Comparison of ENCODE assay signal across 1 cellular context in the genomic region with DNA sequence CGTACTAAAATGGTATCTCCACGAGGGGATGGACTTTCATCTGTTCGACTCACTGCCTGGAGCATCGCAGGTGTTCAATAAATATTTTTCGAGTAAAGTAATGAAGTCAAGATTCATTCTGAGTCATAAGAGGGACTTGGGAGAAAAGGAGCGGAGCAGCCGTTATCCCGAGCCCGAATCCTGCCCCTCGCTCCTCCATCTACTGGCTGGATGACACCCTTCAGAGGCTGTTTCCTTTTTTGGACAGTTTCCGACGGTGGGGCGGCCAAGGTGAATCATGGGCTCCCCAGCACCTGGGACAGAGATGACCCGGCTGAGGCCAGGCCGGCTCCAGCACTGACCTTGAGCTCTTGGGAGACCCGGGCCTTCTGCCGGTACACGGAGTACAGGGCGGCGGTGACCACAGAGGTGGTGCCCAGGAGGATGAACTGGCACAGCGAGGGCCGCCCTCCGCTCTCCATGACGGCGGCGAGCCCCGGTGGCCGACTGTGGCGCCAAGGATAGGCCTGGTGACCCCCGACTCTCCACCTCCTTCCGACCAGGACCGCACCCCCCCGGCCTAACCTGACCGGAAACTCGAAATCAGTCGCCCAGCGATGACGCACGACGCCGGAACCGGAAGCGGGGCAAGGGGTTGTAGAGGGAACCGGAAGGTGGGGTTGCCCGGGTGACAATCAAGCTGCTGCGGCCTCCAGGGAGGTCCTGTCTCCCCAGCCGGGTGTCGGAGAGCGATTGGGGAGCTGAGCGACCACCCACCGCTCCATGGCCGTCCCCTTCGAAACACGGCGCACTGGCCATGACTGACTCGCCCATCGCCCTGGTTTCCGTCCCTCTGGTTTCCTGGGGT.
TF ChIP-seq lines count a peak whose summit lies in the region.

A gene with protein sequence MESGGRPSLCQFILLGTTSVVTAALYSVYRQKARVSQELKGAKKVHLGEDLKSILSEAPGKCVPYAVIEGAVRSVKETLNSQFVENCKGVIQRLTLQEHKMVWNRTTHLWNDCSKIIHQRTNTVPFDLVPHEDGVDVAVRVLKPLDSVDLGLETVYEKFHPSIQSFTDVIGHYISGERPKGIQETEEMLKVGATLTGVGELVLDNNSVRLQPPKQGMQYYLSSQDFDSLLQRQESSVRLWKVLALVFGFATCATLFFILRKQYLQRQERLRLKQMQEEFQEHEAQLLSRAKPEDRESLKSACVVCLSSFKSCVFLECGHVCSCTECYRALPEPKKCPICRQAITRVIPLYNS (minus strand): TSS at position 588 of the 847 bp plus-strand sequence. CDS start 127 bp downstream, at position 461.

TF ChIP-seq in GM12878, 131 proteins besides CTCF, POLR2A, EP300 and RAD21 (continued from another document and continues in another):
- TF ChIP-seq, protein P1, sequence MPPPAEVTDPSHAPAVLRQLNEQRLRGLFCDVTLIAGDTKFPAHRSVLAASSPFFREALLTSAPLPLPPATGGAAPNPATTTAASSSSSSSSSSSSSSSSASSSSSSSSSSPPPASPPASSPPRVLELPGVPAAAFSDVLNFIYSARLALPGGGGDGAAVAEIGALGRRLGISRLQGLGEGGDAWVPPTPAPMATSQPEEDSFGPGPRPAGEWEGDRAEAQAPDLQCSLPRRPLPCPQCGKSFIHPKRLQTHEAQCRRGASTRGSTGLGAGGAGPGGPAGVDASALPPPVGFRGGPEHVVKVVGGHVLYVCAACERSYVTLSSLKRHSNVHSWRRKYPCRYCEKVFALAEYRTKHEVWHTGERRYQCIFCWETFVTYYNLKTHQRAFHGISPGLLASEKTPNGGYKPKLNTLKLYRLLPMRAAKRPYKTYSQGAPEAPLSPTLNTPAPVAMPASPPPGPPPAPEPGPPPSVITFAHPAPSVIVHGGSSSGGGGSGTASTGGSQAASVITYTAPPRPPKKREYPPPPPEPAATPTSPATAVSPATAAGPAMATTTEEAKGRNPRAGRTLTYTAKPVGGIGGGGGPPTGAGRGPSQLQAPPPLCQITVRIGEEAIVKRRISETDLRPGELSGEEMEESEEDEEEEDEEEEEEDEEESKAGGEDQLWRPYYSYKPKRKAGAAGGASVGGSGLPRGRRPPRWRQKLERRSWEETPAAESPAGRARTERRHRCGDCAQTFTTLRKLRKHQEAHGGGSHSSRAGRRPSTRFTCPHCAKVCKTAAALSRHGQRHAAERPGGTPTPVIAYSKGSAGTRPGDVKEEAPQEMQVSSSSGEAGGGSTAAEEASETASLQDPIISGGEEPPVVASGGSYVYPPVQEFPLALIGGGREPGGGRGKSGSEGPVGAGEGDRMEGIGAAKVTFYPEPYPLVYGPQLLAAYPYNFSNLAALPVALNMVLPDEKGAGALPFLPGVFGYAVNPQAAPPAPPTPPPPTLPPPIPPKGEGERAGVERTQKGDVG (CRISPR knock-in tag; IDR thresholded peaks at IDR 0.05), result no peak
- TF ChIP-seq ETV6 (conservative IDR thresholded peaks at IDR 0.05 in 1 of 2, IDR thresholded peaks at IDR 0.05 in 1 of 2; ENCODE audit: borderline replicate concordance in 1 of 2, low read depth in 1 of 2), result no peak
- no peak for TF ChIP-seq BRCA1 (IDR thresholded peaks at IDR 0.05; ENCODE audit: low read depth, low read length)
- TF ChIP-seq ZBED1 (IDR thresholded peaks at IDR 0.05; ENCODE audit: borderline replicate concordance), result no peak
- TF ChIP-seq, protein P2, sequence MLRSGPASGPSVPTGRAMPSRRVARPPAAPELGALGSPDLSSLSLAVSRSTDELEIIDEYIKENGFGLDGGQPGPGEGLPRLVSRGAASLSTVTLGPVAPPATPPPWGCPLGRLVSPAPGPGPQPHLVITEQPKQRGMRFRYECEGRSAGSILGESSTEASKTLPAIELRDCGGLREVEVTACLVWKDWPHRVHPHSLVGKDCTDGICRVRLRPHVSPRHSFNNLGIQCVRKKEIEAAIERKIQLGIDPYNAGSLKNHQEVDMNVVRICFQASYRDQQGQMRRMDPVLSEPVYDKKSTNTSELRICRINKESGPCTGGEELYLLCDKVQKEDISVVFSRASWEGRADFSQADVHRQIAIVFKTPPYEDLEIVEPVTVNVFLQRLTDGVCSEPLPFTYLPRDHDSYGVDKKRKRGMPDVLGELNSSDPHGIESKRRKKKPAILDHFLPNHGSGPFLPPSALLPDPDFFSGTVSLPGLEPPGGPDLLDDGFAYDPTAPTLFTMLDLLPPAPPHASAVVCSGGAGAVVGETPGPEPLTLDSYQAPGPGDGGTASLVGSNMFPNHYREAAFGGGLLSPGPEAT (IDR thresholded peaks at IDR 0.05; ENCODE audit: low read depth), result peak; percentile 86
- TF ChIP-seq SIN3A (IDR thresholded peaks at IDR 0.05; ENCODE audit: low read depth, low read length), result peak; percentile 93; the same call in 1 of the 2 replicates
- TF ChIP-seq FOXK2 (IDR thresholded peaks at IDR 0.05), result no peak; the same call in 1 of the 2 replicates
- TF ChIP-seq ESRRA (IDR thresholded peaks at IDR 0.05; ENCODE audit: low read length), result 0 out of 2 replicates have a peak, but pooled peaks have one; percentile 12
- peak; percentile 84 for TF ChIP-seq IKZF1 (conservative IDR thresholded peaks at IDR 0.05)
- no peak for TF ChIP-seq RAD51 (IDR thresholded peaks at IDR 0.05)
- TF ChIP-seq, protein P3, sequence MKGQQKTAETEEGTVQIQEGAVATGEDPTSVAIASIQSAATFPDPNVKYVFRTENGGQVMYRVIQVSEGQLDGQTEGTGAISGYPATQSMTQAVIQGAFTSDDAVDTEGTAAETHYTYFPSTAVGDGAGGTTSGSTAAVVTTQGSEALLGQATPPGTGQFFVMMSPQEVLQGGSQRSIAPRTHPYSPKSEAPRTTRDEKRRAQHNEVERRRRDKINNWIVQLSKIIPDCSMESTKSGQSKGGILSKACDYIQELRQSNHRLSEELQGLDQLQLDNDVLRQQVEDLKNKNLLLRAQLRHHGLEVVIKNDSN (IDR thresholded peaks at IDR 0.05; ENCODE audit: borderline replicate concordance, extremely low read length, insufficient read depth, low read depth, low read length), result no peak
- no peak for TF ChIP-seq MTA3 (IDR thresholded peaks at IDR 0.05; ENCODE audit: borderline replicate concordance, low read length)
- TF ChIP-seq NR2C2 (IDR thresholded peaks at IDR 0.05; ENCODE audit: borderline replicate concordance, control insufficient read depth, insufficient read length, low read depth), result no peak
- TF ChIP-seq CREM (IDR thresholded peaks at IDR 0.05; ENCODE audit: low read depth), result peak; percentile 99
- TF ChIP-seq MTA2 (IDR thresholded peaks at IDR 0.05; ENCODE audit: low read depth), result no peak
- TF ChIP-seq, protein P4, sequence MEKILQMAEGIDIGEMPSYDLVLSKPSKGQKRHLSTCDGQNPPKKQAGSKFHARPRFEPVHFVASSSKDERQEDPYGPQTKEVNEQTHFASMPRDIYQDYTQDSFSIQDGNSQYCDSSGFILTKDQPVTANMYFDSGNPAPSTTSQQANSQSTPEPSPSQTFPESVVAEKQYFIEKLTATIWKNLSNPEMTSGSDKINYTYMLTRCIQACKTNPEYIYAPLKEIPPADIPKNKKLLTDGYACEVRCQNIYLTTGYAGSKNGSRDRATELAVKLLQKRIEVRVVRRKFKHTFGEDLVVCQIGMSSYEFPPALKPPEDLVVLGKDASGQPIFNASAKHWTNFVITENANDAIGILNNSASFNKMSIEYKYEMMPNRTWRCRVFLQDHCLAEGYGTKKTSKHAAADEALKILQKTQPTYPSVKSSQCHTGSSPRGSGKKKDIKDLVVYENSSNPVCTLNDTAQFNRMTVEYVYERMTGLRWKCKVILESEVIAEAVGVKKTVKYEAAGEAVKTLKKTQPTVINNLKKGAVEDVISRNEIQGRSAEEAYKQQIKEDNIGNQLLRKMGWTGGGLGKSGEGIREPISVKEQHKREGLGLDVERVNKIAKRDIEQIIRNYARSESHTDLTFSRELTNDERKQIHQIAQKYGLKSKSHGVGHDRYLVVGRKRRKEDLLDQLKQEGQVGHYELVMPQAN (conservative IDR thresholded peaks at IDR 0.05), result peak; percentile 92; the same call in 1 of the 2 replicates
- TF ChIP-seq BHLHE40 (IDR thresholded peaks at IDR 0.05; ENCODE audit: borderline replicate concordance in 1 of 2, low read depth in 2 of 2, low read length in 1 of 2), result peak in 1 of 2 experiments; percentile 26; a peak in 1 of 4 replicates
- TF ChIP-seq BCL11A (IDR thresholded peaks at IDR 0.05; ENCODE audit: low read depth, low read length), result no peak
- TF ChIP-seq, protein P5, sequence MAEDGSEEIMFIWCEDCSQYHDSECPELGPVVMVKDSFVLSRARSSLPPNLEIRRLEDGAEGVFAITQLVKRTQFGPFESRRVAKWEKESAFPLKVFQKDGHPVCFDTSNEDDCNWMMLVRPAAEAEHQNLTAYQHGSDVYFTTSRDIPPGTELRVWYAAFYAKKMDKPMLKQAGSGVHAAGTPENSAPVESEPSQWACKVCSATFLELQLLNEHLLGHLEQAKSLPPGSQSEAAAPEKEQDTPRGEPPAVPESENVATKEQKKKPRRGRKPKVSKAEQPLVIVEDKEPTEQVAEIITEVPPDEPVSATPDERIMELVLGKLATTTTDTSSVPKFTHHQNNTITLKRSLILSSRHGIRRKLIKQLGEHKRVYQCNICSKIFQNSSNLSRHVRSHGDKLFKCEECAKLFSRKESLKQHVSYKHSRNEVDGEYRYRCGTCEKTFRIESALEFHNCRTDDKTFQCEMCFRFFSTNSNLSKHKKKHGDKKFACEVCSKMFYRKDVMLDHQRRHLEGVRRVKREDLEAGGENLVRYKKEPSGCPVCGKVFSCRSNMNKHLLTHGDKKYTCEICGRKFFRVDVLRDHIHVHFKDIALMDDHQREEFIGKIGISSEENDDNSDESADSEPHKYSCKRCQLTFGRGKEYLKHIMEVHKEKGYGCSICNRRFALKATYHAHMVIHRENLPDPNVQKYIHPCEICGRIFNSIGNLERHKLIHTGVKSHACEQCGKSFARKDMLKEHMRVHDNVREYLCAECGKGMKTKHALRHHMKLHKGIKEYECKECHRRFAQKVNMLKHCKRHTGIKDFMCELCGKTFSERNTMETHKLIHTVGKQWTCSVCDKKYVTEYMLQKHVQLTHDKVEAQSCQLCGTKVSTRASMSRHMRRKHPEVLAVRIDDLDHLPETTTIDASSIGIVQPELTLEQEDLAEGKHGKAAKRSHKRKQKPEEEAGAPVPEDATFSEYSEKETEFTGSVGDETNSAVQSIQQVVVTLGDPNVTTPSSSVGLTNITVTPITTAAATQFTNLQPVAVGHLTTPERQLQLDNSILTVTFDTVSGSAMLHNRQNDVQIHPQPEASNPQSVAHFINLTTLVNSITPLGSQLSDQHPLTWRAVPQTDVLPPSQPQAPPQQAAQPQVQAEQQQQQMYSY (CRISPR knock-in tag; IDR thresholded peaks at IDR 0.05), result no peak
- TF ChIP-seq, protein P6, sequence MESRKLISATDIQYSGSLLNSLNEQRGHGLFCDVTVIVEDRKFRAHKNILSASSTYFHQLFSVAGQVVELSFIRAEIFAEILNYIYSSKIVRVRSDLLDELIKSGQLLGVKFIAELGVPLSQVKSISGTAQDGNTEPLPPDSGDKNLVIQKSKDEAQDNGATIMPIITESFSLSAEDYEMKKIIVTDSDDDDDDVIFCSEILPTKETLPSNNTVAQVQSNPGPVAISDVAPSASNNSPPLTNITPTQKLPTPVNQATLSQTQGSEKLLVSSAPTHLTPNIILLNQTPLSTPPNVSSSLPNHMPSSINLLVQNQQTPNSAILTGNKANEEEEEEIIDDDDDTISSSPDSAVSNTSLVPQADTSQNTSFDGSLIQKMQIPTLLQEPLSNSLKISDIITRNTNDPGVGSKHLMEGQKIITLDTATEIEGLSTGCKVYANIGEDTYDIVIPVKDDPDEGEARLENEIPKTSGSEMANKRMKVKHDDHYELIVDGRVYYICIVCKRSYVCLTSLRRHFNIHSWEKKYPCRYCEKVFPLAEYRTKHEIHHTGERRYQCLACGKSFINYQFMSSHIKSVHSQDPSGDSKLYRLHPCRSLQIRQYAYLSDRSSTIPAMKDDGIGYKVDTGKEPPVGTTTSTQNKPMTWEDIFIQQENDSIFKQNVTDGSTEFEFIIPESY (IDR thresholded peaks at IDR 0.05), result no peak
- TF ChIP-seq, protein P7, sequence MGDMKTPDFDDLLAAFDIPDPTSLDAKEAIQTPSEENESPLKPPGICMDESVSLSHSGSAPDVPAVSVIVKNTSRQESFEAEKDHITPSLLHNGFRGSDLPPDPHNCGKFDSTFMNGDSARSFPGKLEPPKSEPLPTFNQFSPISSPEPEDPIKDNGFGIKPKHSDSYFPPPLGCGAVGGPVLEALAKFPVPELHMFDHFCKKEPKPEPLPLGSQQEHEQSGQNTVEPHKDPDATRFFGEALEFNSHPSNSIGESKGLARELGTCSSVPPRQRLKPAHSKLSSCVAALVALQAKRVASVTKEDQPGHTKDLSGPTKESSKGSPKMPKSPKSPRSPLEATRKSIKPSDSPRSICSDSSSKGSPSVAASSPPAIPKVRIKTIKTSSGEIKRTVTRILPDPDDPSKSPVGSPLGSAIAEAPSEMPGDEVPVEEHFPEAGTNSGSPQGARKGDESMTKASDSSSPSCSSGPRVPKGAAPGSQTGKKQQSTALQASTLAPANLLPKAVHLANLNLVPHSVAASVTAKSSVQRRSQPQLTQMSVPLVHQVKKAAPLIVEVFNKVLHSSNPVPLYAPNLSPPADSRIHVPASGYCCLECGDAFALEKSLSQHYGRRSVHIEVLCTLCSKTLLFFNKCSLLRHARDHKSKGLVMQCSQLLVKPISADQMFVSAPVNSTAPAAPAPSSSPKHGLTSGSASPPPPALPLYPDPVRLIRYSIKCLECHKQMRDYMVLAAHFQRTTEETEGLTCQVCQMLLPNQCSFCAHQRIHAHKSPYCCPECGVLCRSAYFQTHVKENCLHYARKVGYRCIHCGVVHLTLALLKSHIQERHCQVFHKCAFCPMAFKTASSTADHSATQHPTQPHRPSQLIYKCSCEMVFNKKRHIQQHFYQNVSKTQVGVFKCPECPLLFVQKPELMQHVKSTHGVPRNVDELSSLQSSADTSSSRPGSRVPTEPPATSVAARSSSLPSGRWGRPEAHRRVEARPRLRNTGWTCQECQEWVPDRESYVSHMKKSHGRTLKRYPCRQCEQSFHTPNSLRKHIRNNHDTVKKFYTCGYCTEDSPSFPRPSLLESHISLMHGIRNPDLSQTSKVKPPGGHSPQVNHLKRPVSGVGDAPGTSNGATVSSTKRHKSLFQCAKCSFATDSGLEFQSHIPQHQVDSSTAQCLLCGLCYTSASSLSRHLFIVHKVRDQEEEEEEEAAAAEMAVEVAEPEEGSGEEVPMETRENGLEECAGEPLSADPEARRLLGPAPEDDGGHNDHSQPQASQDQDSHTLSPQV (IDR thresholded peaks at IDR 0.05), result no peak
- 0 out of 2 replicates have a peak, but pooled peaks have one; percentile 55 for TF ChIP-seq ASH2L (IDR thresholded peaks at IDR 0.05; ENCODE audit: borderline replicate concordance, low read depth)
- TF ChIP-seq, protein P8, sequence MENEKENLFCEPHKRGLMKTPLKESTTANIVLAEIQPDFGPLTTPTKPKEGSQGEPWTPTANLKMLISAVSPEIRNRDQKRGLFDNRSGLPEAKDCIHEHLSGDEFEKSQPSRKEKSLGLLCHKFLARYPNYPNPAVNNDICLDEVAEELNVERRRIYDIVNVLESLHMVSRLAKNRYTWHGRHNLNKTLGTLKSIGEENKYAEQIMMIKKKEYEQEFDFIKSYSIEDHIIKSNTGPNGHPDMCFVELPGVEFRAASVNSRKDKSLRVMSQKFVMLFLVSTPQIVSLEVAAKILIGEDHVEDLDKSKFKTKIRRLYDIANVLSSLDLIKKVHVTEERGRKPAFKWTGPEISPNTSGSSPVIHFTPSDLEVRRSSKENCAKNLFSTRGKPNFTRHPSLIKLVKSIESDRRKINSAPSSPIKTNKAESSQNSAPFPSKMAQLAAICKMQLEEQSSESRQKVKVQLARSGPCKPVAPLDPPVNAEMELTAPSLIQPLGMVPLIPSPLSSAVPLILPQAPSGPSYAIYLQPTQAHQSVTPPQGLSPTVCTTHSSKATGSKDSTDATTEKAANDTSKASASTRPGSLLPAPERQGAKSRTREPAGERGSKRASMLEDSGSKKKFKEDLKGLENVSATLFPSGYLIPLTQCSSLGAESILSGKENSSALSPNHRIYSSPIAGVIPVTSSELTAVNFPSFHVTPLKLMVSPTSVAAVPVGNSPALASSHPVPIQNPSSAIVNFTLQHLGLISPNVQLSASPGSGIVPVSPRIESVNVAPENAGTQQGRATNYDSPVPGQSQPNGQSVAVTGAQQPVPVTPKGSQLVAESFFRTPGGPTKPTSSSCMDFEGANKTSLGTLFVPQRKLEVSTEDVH (IDR thresholded peaks at IDR 0.05; ENCODE audit: low read depth, partially characterized antibody), result peak; percentile 89
